ENCODE assay signal across 8 cellular contexts in genomic region chrX:118347131-118347530, GRCh38. TPM values are rescaled to one million over a fixed set of nuclear protein-coding genes. Genes with fewer than 3 reads are reported as not detected.
DNase-seq lines count a peak whose midpoint lies in the region; ATAC-seq and TF ChIP-seq lines count a peak whose summit lies in the region.

No MANE protein-coding gene starts in this region.

- no peaks in the 10 kb centered on the region for H3K9me3 ChIP-seq in effector memory CD4-positive, alpha-beta T cell (ENCODE audit: control insufficient read depth, low read length)

- no peaks in the 10 kb centered on the region for H3K27me3 ChIP-seq in effector memory CD4-positive, alpha-beta T cell (replicated peaks; ENCODE audit: control insufficient read depth, insufficient read depth, low read length, poor library complexity, severe bottlenecking)

- TF ChIP-seq CTCF in natural killer cell (IDR thresholded peaks at IDR 0.05): no peak

- H3K4me3 ChIP-seq in effector memory CD4-positive, alpha-beta T cell (ENCODE audit: insufficient read depth, low read depth, low read length, poor library complexity, severe bottlenecking): peak overlapping the region; percentile 73

- peak overlapping the region; percentile 98 for H3K27ac Mint-ChIP-seq in activated CD4-positive, alpha-beta T cell treated with anti-CD3 and anti-CD28 coated beads, Interleukin-2, amount 10 ng/mL, durations not matched to agents 7 days and 5 days
- peak overlapping the region; percentile 94 to 99 for H3K27ac Mint-ChIP-seq in natural killer cell

- H3K4me1 Mint-ChIP-seq in activated CD4-positive, alpha-beta T cell treated with anti-CD3 and anti-CD28 coated beads, Interleukin-2, amount 10 ng/mL, durations not matched to agents 7 days and 5 days: peaks cover 41% of the 10 kb centered on the region
- peaks cover 38 to 45% of the 10 kb centered on the region in 2 donors for H3K4me1 Mint-ChIP-seq in natural killer cell

- intact Hi-C loops in natural killer cell (cut with micrococcal nuclease): no loop called here

- H3K4me1 ChIP-seq in effector memory CD4-positive, alpha-beta T cell (ENCODE audit: control insufficient read depth, insufficient read depth, low read length, poor library complexity, severe bottlenecking): peaks cover 6% of the 10 kb centered on the region

- peaks cover 5% of the 10 kb centered on the region for H3K36me3 Mint-ChIP-seq in activated CD4-positive, alpha-beta T cell treated with anti-CD3 and anti-CD28 coated beads, Interleukin-2, amount 10 ng/mL, durations not matched to agents 7 days and 5 days (ENCODE audit: low read depth)
- no peaks in the 10 kb centered on the region for H3K36me3 Mint-ChIP-seq in natural killer cell

- peak overlapping the region; percentile 94 for H3K4me3 Mint-ChIP-seq in activated CD4-positive, alpha-beta T cell treated with anti-CD3 and anti-CD28 coated beads, Interleukin-2, amount 10 ng/mL, durations not matched to agents 7 days and 5 days
- H3K4me3 Mint-ChIP-seq in natural killer cell: peak overlapping the region; percentile 99

- DNase-seq in activated CD4-positive, alpha-beta T cell treated with anti-CD3 and anti-CD28 coated beads, Interleukin-2, amount 10 ng/mL, durations not matched to agents 7 days and 5 days: peak; percentile 7
- DNase-seq in activated CD4-positive, alpha-beta T cell treated with anti-CD3 and anti-CD28 coated beads, Interleukin-2, amount 50 U/mL, for 4 hours: no peak
- DNase-seq in RKO (ENCODE audit: low spot score) (peak; percentile 80), natural killer cell (no peak), NCI-H2171 (lab: John Stamatoyannopoulos, UW) (no peak)
- no peak for DNase-seq in effector memory CD4-positive, alpha-beta T cell

- H3K36me3 ChIP-seq in effector memory CD4-positive, alpha-beta T cell (ENCODE audit: control insufficient read depth, insufficient read depth, low read length): no peaks in the 10 kb centered on the region

- POLR2A ChIA-PET in activated CD4-positive, alpha-beta T cell treated with anti-CD3 and anti-CD28 coated beads, Interleukin-2, amount 10 ng/mL, durations not matched to agents 7 days and 5 days (lab: Charles Lee): no interaction called here

- CTCF ChIA-PET in activated CD4-positive, alpha-beta T cell treated with anti-CD3 and anti-CD28 coated beads, Interleukin-2, amount 10 ng/mL, durations not matched to agents 7 days and 5 days (lab: Charles Lee): no interaction called here

- ATAC-seq in natural killer cell (no peak), HG02981 (IDR thresholded peaks at IDR 0.05; ENCODE audit: unreplicated experiment) (no peak), GM21576 (IDR thresholded peaks at IDR 0.05; ENCODE audit: unreplicated experiment) (no peak)

- peak overlapping the region; percentile 88 for H3K27ac ChIP-seq in effector memory CD4-positive, alpha-beta T cell (ENCODE audit: insufficient read depth, low read length, poor library complexity, severe bottlenecking)

- no peaks in the 10 kb centered on the region for H3K9me3 Mint-ChIP-seq in activated CD4-positive, alpha-beta T cell treated with anti-CD3 and anti-CD28 coated beads, Interleukin-2, amount 10 ng/mL, durations not matched to agents 7 days and 5 days
- no peaks in the 10 kb centered on the region for H3K9me3 Mint-ChIP-seq in natural killer cell

- H3K27me3 Mint-ChIP-seq in activated CD4-positive, alpha-beta T cell treated with anti-CD3 and anti-CD28 coated beads, Interleukin-2, amount 10 ng/mL, durations not matched to agents 7 days and 5 days: no peaks in the 10 kb centered on the region
- no peaks in the 10 kb centered on the region for H3K27me3 Mint-ChIP-seq in natural killer cell (ENCODE audit: low read depth in 2 of 2)

RNA-seq across cellular contexts. Expression of gene WDR44, which starts 1.2 kb away (rescaled TPM):
- total RNA-seq in activated CD4-positive, alpha-beta T cell treated with anti-CD3 and anti-CD28 coated beads, Interleukin-2, amount 10 ng/mL, durations not matched to agents 7 days and 5 days: 10 to 100 TPM; 21.7 to 23.3 TPM
- total RNA-seq in natural killer cell: 10 to 100 TPM; 14.6 to 17.5 (median 16.0) TPM

Comparison
In these comparisons a context has a peak if more than half of its experiments do, and no peak if none do; other contexts are left out.
1. DNase-seq: peak in activated CD4-positive, alpha-beta T cell treated with anti-CD3 and anti-CD28 coated beads, Interleukin-2, amount 10 ng/mL, durations not matched to agents 7 days and 5 days (single experiment) and RKO (single experiment); none in activated CD4-positive, alpha-beta T cell treated with anti-CD3 and anti-CD28 coated beads, Interleukin-2, amount 50 U/mL, for 4 hours (0 of 2), effector memory CD4-positive, alpha-beta T cell (0 of 3), natural killer cell (single experiment) and NCI-H2171 (single experiment).